20 cellular contexts compared by ENCODE assay signal in the genomic region with DNA sequence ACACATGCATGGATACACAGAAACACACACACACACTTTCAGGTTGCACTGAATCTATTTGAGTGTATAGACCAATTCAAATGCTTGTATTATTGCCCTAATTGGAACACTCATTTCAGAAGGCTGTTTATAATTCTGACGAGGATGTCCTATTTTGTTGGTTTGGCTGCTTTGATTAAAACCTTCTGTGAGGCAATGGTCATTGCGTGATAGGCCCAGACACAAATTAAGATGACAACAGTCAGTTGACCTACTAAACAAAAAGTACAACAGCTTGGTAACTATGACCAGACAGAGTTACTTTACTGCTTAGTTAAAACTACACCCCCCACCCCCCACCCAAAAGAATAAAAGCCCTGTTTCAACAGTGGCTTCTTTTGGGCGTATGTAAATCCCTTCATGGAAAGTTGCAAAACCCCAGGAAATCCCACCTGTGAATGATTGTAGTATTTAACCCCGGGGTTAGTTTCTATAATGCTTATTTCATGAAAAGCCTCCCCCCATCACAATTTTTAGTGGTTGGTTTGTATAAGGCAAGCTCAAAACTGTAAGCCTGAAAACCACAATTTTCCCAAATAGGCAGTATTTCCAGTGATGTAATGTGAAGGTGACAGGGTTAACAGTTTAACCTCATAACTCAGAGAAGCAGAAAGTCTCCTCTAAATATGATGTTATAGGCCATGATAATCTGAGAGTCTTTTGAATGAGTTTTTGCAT.
A peak's percentile ranks its signal among the peaks of the same experiment; 100 is the strongest.
DNase-seq lines count a peak whose midpoint lies in the region; ATAC-seq and TF ChIP-seq lines count a peak whose summit lies in the region.
"Had no signal": no experiment of that assay in that cellular context is flagged by ENCODE, and none has a peak within 500 bp of the region (broad histone marks: within the 10 kb centered on the region; RNA-seq: fewer than 3 reads in every experiment).

No MANE protein-coding gene starts in this region.

- DNase-seq in AG08395 (ENCODE audit: low spot score), result peak; percentile 35
- DNase-seq in fibroblast of villous mesenchyme (ENCODE audit: low read depth), result peak; percentile 19
- no peak for DNase-seq in NCI-H1436 treated with DMSO at 0.1 percent for 48 hours (lab: John Stamatoyannopoulos, UW)
- DNase-seq in DMS114 treated with DMSO at 0.1 percent for 48 hours (lab: John Stamatoyannopoulos, UW; ENCODE audit: unreplicated experiment), result no peak
- no peak for DNase-seq in SHP77 (lab: John Stamatoyannopoulos, UW)
- DNase-seq: activated CD8-positive, alpha-beta memory T cell treated with anti-CD3 and anti-CD28 coated beads, Interleukin-2, amount 50 U/mL, for 4 hours; activated naive CD4-positive, alpha-beta T cell treated with Interleukin-2 at 50 U/mL for 16 hours; CD8-positive, alpha-beta memory T cell; mesendoderm; MG63; NCI-H2029; NCI-H510A; SHP77 treated with DMSO at 0.1 percent for 48 hours; stimulated activated naive CD8-positive, alpha-beta T cell treated with anti-CD3 and anti-CD28 coated beads, Interleukin-15, amount 100 ng/mL, for 72 hours; T-helper 17 cell had no signal

- no peak overlapping the region for H3K4me3 ChIP-seq in fibroblast of villous mesenchyme (ENCODE audit: low read depth, low read length)
- H3K4me3 ChIP-seq: MG63, vagina had no signal

- TF ChIP-seq CTCF in fibroblast of villous mesenchyme (IDR thresholded peaks at IDR 0.05; ENCODE audit: insufficient read depth, low read depth, low read length), result no peak

- ATAC-seq in GM18909 (IDR thresholded peaks at IDR 0.05; ENCODE audit: poor library complexity, unreplicated experiment) (peak; percentile 74), HG02981 (IDR thresholded peaks at IDR 0.05; ENCODE audit: unreplicated experiment) (peak; percentile 67), GM19023 (IDR thresholded peaks at IDR 0.05; ENCODE audit: unreplicated experiment) (no peak)
- ATAC-seq: natural killer cell treated with Interleukin-12 subunit alpha and Interleukin-12 subunit beta and Interleukin-15 and Interleukin-18, amount 100 ng/mL, for 72 hours; stimulated activated naive CD8-positive, alpha-beta T cell treated with anti-CD3 and anti-CD28 coated beads, Interleukin-15, amount 100 ng/mL, for 72 hours; T-helper 17 cell had no signal

Comparison
In these comparisons a context has a peak if more than half of its experiments do, and no peak if none do; other contexts are left out.
1. DNase-seq: peak in AG08395 (single experiment) and fibroblast of villous mesenchyme (single experiment); none in NCI-H1436 treated with DMSO at 0.1 percent for 48 hours (single experiment), DMS114 treated with DMSO at 0.1 percent for 48 hours (single experiment) and SHP77 (0 of 2).